Comparison of ENCODE assay signal across 10 cellular contexts in genomic region chr1:2198571-2198970, GRCh38. TPM values are rescaled to one million over a fixed set of nuclear protein-coding genes. Genes with fewer than 3 reads are reported as not detected.
A peak's percentile ranks its signal among the peaks of the same experiment; 100 is the strongest.
DNase-seq lines count a peak whose midpoint lies in the region; ATAC-seq and TF ChIP-seq lines count a peak whose summit lies in the region.
"Had no signal": no experiment of that assay in that cellular context is flagged by ENCODE, and none has a peak within 500 bp of the region (broad histone marks: within the 10 kb centered on the region; RNA-seq: fewer than 3 reads in every experiment).

No MANE protein-coding gene starts in this region.

- H3K9ac ChIP-seq in skeletal muscle satellite cell (ENCODE audit: low read depth, low read length): peak overlapping the region; percentile 55

- intact Hi-C loops in right cardiac atrium (cut with DNase I): loop anchor here in 1 of 4 donors (10.0 kb wide), 1 partner anchor 116 kb away; no protein-coding TSS in a partner anchor

- no peak overlapping the region for H3K4me3 Mint-ChIP-seq in HFFc6
- peak overlapping the region; percentile 89 for H3K4me3 Mint-ChIP-seq in activated CD8-positive, alpha-beta T cell treated with anti-CD3 and anti-CD28 coated beads, Interleukin-2, amount 10 ng/mL, durations not matched to agents 7 days and 5 days

- H3K4me3 ChIP-seq in right cardiac atrium (ENCODE audit: low read length) (no peak overlapping the region), skeletal muscle satellite cell (ENCODE audit: low read length) (peak overlapping the region; percentile 80)

- H3K27ac Mint-ChIP-seq in HFFc6: peak overlapping the region; percentile 89; the same call in 1 of the 2 replicates
- peak overlapping the region; percentile 87 for H3K27ac Mint-ChIP-seq in activated CD8-positive, alpha-beta T cell treated with anti-CD3 and anti-CD28 coated beads, Interleukin-2, amount 10 ng/mL, durations not matched to agents 7 days and 5 days

- DNase-seq in HFFc6 (no peak), right cardiac atrium (peak in 1 of 3 donors; percentile 73), H4 (ENCODE audit: low spot score) (no peak), T1000 (lab: John Stamatoyannopoulos, UW) (no peak)
- DNase-seq in activated CD8-positive, alpha-beta T cell treated with anti-CD3 and anti-CD28 coated beads, Interleukin-2, amount 10 ng/mL, durations not matched to agents 7 days and 5 days: no peak
- no peak for DNase-seq in activated effector memory CD4-positive, alpha-beta T cell treated with anti-CD3 and anti-CD28 coated beads, Interleukin-2, amount 50 U/mL, for 16 hours
- no peak for DNase-seq in stimulated activated CD8-positive, alpha-beta memory T cell treated with anti-CD3 and anti-CD28 coated beads, Interleukin-4, amount 100 ng/mL, for 48 hours

- no peaks in the 10 kb centered on the region; the same call in 1 of the 2 replicates for H3K27me3 Mint-ChIP-seq in HFFc6 (ENCODE audit: insufficient read depth)
- H3K27me3 Mint-ChIP-seq in activated CD8-positive, alpha-beta T cell treated with anti-CD3 and anti-CD28 coated beads, Interleukin-2, amount 10 ng/mL, durations not matched to agents 7 days and 5 days (ENCODE audit: low read depth): no peaks in the 10 kb centered on the region
- H3K27me3 Mint-ChIP-seq: brain, memory B cell had no signal

- H3K36me3 Mint-ChIP-seq in HFFc6 (ENCODE audit: low read depth): no peaks in the 10 kb centered on the region
- H3K36me3 Mint-ChIP-seq in activated CD8-positive, alpha-beta T cell treated with anti-CD3 and anti-CD28 coated beads, Interleukin-2, amount 10 ng/mL, durations not matched to agents 7 days and 5 days (ENCODE audit: low read depth): no peaks in the 10 kb centered on the region
- H3K36me3 Mint-ChIP-seq: brain, memory B cell had no signal

- no peaks in the 10 kb centered on the region for H3K36me3 ChIP-seq in skeletal muscle satellite cell (ENCODE audit: insufficient read depth, low read length)

- no peak for TF ChIP-seq CTCF in HFFc6 (IDR thresholded peaks at IDR 0.05)

- H3K4me1 ChIP-seq in right cardiac atrium (ENCODE audit: control insufficient read depth, insufficient read depth, low read length): no peaks in the 10 kb centered on the region
- peaks cover 22% of the 10 kb centered on the region for H3K4me1 ChIP-seq in skeletal muscle satellite cell (ENCODE audit: control insufficient read depth, insufficient read depth, low read length)

- H3K9me3 ChIP-seq in right cardiac atrium (ENCODE audit: control insufficient read depth, low read length) (no peaks in the 10 kb centered on the region), skeletal muscle satellite cell (replicated peaks; ENCODE audit: low read length) (no peaks in the 10 kb centered on the region)

- CTCF ChIA-PET in activated CD8-positive, alpha-beta T cell treated with anti-CD3 and anti-CD28 coated beads, Interleukin-2, amount 10 ng/mL, durations not matched to agents 7 days and 5 days (lab: Charles Lee): interaction anchor here (0.9 to 7.6 kb wide), 7 partner anchors 7 to 183 kb away, joined by 3 to 259 read pairs (median 4); no protein-coding TSS in a partner anchor

- H3K9me3 Mint-ChIP-seq in HFFc6: no peaks in the 10 kb centered on the region
- H3K9me3 Mint-ChIP-seq in activated CD8-positive, alpha-beta T cell treated with anti-CD3 and anti-CD28 coated beads, Interleukin-2, amount 10 ng/mL, durations not matched to agents 7 days and 5 days (ENCODE audit: insufficient read depth): no peaks in the 10 kb centered on the region
- H3K9me3 Mint-ChIP-seq: brain, memory B cell had no signal

- H3K4me1 Mint-ChIP-seq in HFFc6 (ENCODE audit: low read depth): peaks cover 10% of the 10 kb centered on the region
- peaks cover 34% of the 10 kb centered on the region for H3K4me1 Mint-ChIP-seq in activated CD8-positive, alpha-beta T cell treated with anti-CD3 and anti-CD28 coated beads, Interleukin-2, amount 10 ng/mL, durations not matched to agents 7 days and 5 days (ENCODE audit: low read depth)

- peak overlapping the region; percentile 37 for H3K27ac ChIP-seq in right cardiac atrium (ENCODE audit: low read length)

- peak overlapping the region; percentile 95 for H3K4me2 ChIP-seq in skeletal muscle satellite cell (ENCODE audit: low read length)

- POLR2A ChIA-PET in activated CD8-positive, alpha-beta T cell treated with anti-CD3 and anti-CD28 coated beads, Interleukin-2, amount 10 ng/mL, durations not matched to agents 7 days and 5 days (lab: Charles Lee): interaction anchor here (1.0 to 1.9 kb wide), 3 partner anchors 30 to 117 kb away, joined by 3 to 6 read pairs (median 5); no protein-coding TSS in a partner anchor

- WGBS in right cardiac atrium: 80% methylated on average over 11 of the region's 11 CpGs

- no peak for ATAC-seq in activated CD8-positive, alpha-beta T cell treated with anti-CD3 and anti-CD28 coated beads, Interleukin-2, amount 10 ng/mL, durations not matched to agents 7 days and 5 days
- ATAC-seq in right cardiac atrium: no peak

- H3K27me3 ChIP-seq in right cardiac atrium (ENCODE audit: control insufficient read depth, insufficient read depth) (no peaks in the 10 kb centered on the region), skeletal muscle satellite cell (ENCODE audit: control insufficient read depth, insufficient read depth, low read length) (no peaks in the 10 kb centered on the region)

RNA-seq across cellular contexts. Expression of gene FAAP20, which starts 4.0 kb away (rescaled TPM):
- 10 to 100 TPM; 75.3 to 97.4 (median 82.7) TPM for total RNA-seq in HFFc6 (2021; fragmentation: NEBNext Ultra II Directional; extraction: Animal tissue kit (Norgen Biotek cat#: 25700))
- 10 to 100 TPM; 69.7 to 74.4 TPM for total RNA-seq in activated CD8-positive, alpha-beta T cell treated with anti-CD3 and anti-CD28 coated beads, Interleukin-2, amount 10 ng/mL, durations not matched to agents 7 days and 5 days
- total RNA-seq in right cardiac atrium: 10 to 100 TPM; 35.5 to 49.3 (median 37.2) TPM
- polyA plus RNA-seq in right cardiac atrium: 56.3 TPM
- 14.2 and 22.3 TPM in 2 replicates for total RNA-seq in skeletal muscle satellite cell (2012; rRNA removed)
- total RNA-seq in H4 (2014; rRNA removed; shearing (Covaris generic)): 24.5 and 28.5 TPM in 2 replicates

RNA-seq across cellular contexts. Expression of gene SKI, which starts 29.5 kb away (rescaled TPM):
- total RNA-seq in HFFc6 (2021; fragmentation: NEBNext Ultra II Directional; extraction: Animal tissue kit (Norgen Biotek cat#: 25700)): 10 to 100 TPM; 63.7 to 76.6 (median 66.1) TPM
- total RNA-seq in activated CD8-positive, alpha-beta T cell treated with anti-CD3 and anti-CD28 coated beads, Interleukin-2, amount 10 ng/mL, durations not matched to agents 7 days and 5 days: 10 to 100 TPM; 41.2 to 41.4 TPM
- total RNA-seq in right cardiac atrium: 10 to 100 TPM; 56.7 to 83.1 (median 68.9) TPM
- 35.6 TPM for polyA plus RNA-seq in right cardiac atrium
- 16.7 and 24.0 TPM in 2 replicates for total RNA-seq in skeletal muscle satellite cell (2012; rRNA removed)
- total RNA-seq in H4 (2014; rRNA removed; shearing (Covaris generic)): 3.3 and 172 TPM in 2 replicates
